ENCODE assay signal across 14 cellular contexts in the genomic region with DNA sequence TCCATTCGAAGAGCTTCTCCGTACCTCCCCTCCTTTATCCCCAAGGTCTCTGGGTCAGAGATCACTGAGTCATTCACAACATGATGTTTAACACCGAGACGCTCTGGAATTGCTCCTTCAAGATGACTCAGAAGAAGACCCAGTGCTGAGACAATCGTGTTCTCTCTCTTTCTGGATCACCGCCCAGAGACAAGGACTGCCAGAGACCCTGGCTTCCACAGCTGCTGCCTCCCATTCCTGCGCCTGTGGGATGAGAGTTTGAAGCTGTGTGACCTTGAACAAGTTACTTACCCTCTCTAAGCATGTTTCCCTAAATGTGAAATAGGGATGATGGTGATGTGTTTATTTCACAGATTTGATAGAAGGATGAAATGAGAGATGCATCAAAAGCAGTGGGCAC. TPM values are rescaled to one million over a fixed set of nuclear protein-coding genes. Genes with fewer than 3 reads are reported as not detected.
"Had no signal": no experiment of that assay in that cellular context is flagged by ENCODE, and none has a peak within 500 bp of the region (broad histone marks: within the 10 kb centered on the region; RNA-seq: fewer than 3 reads in every experiment).

No MANE protein-coding gene starts in this region.

RNA-seq across cellular contexts. Expression of a gene that starts 38.8 kb away (rescaled TPM):
- total RNA-seq: activated CD4-positive, alpha-beta T cell treated with anti-CD3 and anti-CD28 coated beads, Interleukin-2, amount 10 ng/mL, durations not matched to agents 7 days and 5 days; activated naive CD4-positive, alpha-beta T cell treated with anti-CD3 and anti-CD28 coated beads, Interleukin-2, amount 50 U/mL, for 72 hours; activated T-cell treated with anti-CD3 and anti-CD28 coated beads, Interleukin-2, amount 50 U/mL, for 72 hours; bronchial epithelial cell; frontal cortex; heart left ventricle; left lobe of liver; mammary epithelial cell; mononuclear cell; naive thymus-derived CD4-positive, alpha-beta T cell; pancreas; T-helper 2 cell treated with Interferon-gamma antibody and Interleukin-4, amounts not matched to agents 100 ng/mL and 5 ng/mL, for 36 hours; thyroid gland; urinary bladder had no signal
- polyA plus RNA-seq: heart left ventricle; mammary epithelial cell; naive thymus-derived CD4-positive, alpha-beta T cell; pancreas; urinary bladder had no signal
